Comparison of ENCODE assay signal across 9 cellular contexts in the genomic region with DNA sequence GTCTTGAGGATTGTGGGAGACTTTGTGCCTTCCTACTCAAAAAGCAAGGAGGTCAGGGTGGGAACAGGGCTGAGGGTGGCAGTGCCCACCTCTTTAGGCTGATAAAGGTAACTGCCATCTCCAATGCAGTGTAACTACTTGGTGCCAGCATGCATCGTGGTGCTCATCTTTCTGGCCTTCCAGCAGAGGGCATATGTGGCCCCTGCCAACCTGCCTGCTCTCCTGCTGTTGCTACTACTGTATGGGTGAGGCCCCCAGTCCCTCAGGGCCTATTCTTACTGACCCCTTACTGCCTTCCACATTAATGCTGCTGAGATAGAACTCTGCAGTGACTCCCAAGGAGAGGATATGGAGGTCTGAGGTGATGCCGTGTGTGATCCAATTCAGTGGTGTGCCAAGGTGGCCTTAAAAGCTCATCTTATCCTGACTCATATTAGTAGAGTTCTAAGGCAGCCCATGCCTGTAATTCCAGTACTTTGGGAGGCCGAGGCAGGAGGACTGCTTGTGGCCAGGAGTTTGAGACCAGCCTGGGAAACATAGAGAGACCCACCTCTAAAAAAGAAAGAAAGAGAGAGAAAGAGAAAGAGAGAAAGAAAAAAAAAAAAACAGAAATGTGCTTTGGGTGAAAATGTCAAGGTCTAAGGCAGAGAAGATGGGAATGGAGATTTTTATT. TPM values are rescaled to one million over a fixed set of nuclear protein-coding genes. Genes with fewer than 3 reads are reported as not detected.
DNase-seq lines count a peak whose midpoint lies in the region; ATAC-seq and TF ChIP-seq lines count a peak whose summit lies in the region.
"Had no signal": no experiment of that assay in that cellular context is flagged by ENCODE, and none has a peak within 500 bp of the region (broad histone marks: within the 10 kb centered on the region; RNA-seq: fewer than 3 reads in every experiment).

No MANE protein-coding gene starts in this region.

- H3K27me3 ChIP-seq in naive thymus-derived CD4-positive, alpha-beta T cell (ENCODE audit: control insufficient read depth in 2 of 2, insufficient read depth in 2 of 2, low read length in 2 of 2) = no peaks in the 10 kb centered on the region

- peak; percentile 46 to 63 for ATAC-seq in activated naive CD4-positive, alpha-beta T cell treated with anti-CD3 and anti-CD28 coated beads, Interleukin-2, amount 50 U/mL, for 72 hours
- ATAC-seq in naive thymus-derived CD4-positive, alpha-beta T cell = peak; percentile 67
- ATAC-seq in HG03135 (IDR thresholded peaks at IDR 0.05; ENCODE audit: unreplicated experiment) = no peak
- no peak for ATAC-seq in HG02571 (IDR thresholded peaks at IDR 0.05; ENCODE audit: unreplicated experiment)

- CTCF ChIA-PET in naive thymus-derived CD4-positive, alpha-beta T cell (lab: Charles Lee) = interaction anchor here (0.6 to 5.5 kb wide), 13 partner anchors 9 to 273 kb away, joined by 3 to 28 read pairs (median 3); partner anchors contain the start of gene ARHGAP45

- peak overlapping the region; percentile 11 to 70 for H3K27ac Mint-ChIP-seq in activated naive CD4-positive, alpha-beta T cell treated with anti-CD3 and anti-CD28 coated beads, Interleukin-2, amount 50 U/mL, for 72 hours
- peak overlapping the region; percentile 28 to 93 (median 79) for H3K27ac Mint-ChIP-seq in naive thymus-derived CD4-positive, alpha-beta T cell

- DNase-seq in GM12865 (ENCODE audit: low read depth) (peak; percentile 61), NB4 (ENCODE audit: low read depth) (peak; percentile 46), occipital lobe (lab: John Stamatoyannopoulos, UW) (no peak), GOT3 (lab: John Stamatoyannopoulos, UW) (no peak)
- DNase-seq in activated naive CD4-positive, alpha-beta T cell treated with anti-CD3 and anti-CD28 coated beads, Interleukin-2, amount 50 U/mL, for 72 hours (ENCODE audit: low spot score in 2 of 2) = no peak
- peak in 4 of 9 donors; percentile 35 to 54 (median 46) for DNase-seq in naive thymus-derived CD4-positive, alpha-beta T cell

- peaks cover 0 to 7% of the 10 kb centered on the region in 2 donors for H3K9me3 Mint-ChIP-seq in activated naive CD4-positive, alpha-beta T cell treated with anti-CD3 and anti-CD28 coated beads, Interleukin-2, amount 50 U/mL, for 72 hours
- peaks cover 0 to 28% (median 8%) of the 10 kb centered on the region in 11 donors for H3K9me3 Mint-ChIP-seq in naive thymus-derived CD4-positive, alpha-beta T cell

- TF ChIP-seq CTCF in GM12865 (IDR thresholded peaks at IDR 0.05; ENCODE audit: insufficient read depth, low read depth, low read length, missing control alignments) (peak; percentile 44), NB4 (IDR thresholded peaks at IDR 0.05; ENCODE audit: low read depth, low read length) (peak; percentile 25)

- peaks cover 0 to 23% (median 0%) of the 10 kb centered on the region in 3 experiments for H3K9me3 ChIP-seq in naive thymus-derived CD4-positive, alpha-beta T cell (ENCODE audit: control insufficient read depth in 2 of 3, low read length in 3 of 3)

- H3K4me3 ChIP-seq in GM12865 (ENCODE audit: low read depth, low read length) (no peak overlapping the region), NB4 (ENCODE audit: low read depth, low read length) (no peak overlapping the region)
- H3K4me3 ChIP-seq in naive thymus-derived CD4-positive, alpha-beta T cell (ENCODE audit: low read length) = no peak overlapping the region
- H3K4me3 ChIP-seq: thoracic aorta had no signal

- peaks cover 0 to 63% (median 0%) of the 10 kb centered on the region in 3 experiments for H3K36me3 ChIP-seq in naive thymus-derived CD4-positive, alpha-beta T cell (ENCODE audit: control insufficient read depth in 2 of 3, insufficient read depth in 3 of 3, low read length in 3 of 3)
- H3K36me3 ChIP-seq: thoracic aorta had no signal

- intact Hi-C loops in naive thymus-derived CD4-positive, alpha-beta T cell (cut with micrococcal nuclease) = loop anchor here in 1 of 2 donors (1.0 to 2.0 kb wide), 4 partner anchors 8 to 183 kb away; partner anchors contain the start of gene ABCA7

- TF ChIP-seq POLR2A in NB4 (IDR thresholded peaks at IDR 0.05; ENCODE audit: extremely low read depth, insufficient read length) = no peak

- peaks cover 14 to 15% of the 10 kb centered on the region in 2 donors for H3K4me1 ChIP-seq in naive thymus-derived CD4-positive, alpha-beta T cell (ENCODE audit: control insufficient read depth in 2 of 2, insufficient read depth in 2 of 2, low read length in 2 of 2)

- H3K27me3 Mint-ChIP-seq in naive thymus-derived CD4-positive, alpha-beta T cell = no peaks in the 10 kb centered on the region

- peaks cover 7 to 33% (median 23%) of the 10 kb centered on the region in 7 donors for H3K4me1 Mint-ChIP-seq in naive thymus-derived CD4-positive, alpha-beta T cell

- peaks cover 16 to 26% of the 10 kb centered on the region in 2 donors for H3K36me3 Mint-ChIP-seq in activated naive CD4-positive, alpha-beta T cell treated with anti-CD3 and anti-CD28 coated beads, Interleukin-2, amount 50 U/mL, for 72 hours
- H3K36me3 Mint-ChIP-seq in naive thymus-derived CD4-positive, alpha-beta T cell = peaks cover 5 to 50% (median 19%) of the 10 kb centered on the region in 5 donors

- peak overlapping the region; percentile 10 for H3K27ac ChIP-seq in naive thymus-derived CD4-positive, alpha-beta T cell (ENCODE audit: low read depth, low read length)
- H3K27ac ChIP-seq: thoracic aorta had no signal

- H3K4me3 Mint-ChIP-seq in naive thymus-derived CD4-positive, alpha-beta T cell = peak overlapping the region in 6 of 10 donors; percentile 13 to 64 (median 48)

- POLR2A ChIA-PET in naive thymus-derived CD4-positive, alpha-beta T cell (lab: Charles Lee) = interaction anchor here (0.8 to 37.6 kb wide), 12 partner anchors 9 to 212 kb away, joined by 3 to 2022 read pairs (median 4); partner anchors contain the start of genes ABCA7, ARHGAP45, CIRBP and CNN2

RNA-seq across cellular contexts. Expression of gene ARHGAP45, which starts 9.6 kb away (rescaled TPM):
- total RNA-seq in activated naive CD4-positive, alpha-beta T cell treated with anti-CD3 and anti-CD28 coated beads, Interleukin-2, amount 50 U/mL, for 72 hours = 100 to 1,000 TPM; 171 to 174 TPM
- 1,000 to 10,000 TPM in 1 of 5 experiments, 100 to 1,000 TPM in 4; 467 to 1,030 (median 779) TPM for total RNA-seq in naive thymus-derived CD4-positive, alpha-beta T cell
- 100 to 1,000 TPM; 305 to 880 TPM for polyA plus RNA-seq in naive thymus-derived CD4-positive, alpha-beta T cell
- total RNA-seq in occipital lobe = 1.7 TPM

RNA-seq across cellular contexts. Expression of gene ABCA7, which starts 17.4 kb away (rescaled TPM):
- 100 to 1,000 TPM in 1 of 2 donors, 10 to 100 TPM in 1; 17.8 to 105 TPM for total RNA-seq in activated naive CD4-positive, alpha-beta T cell treated with anti-CD3 and anti-CD28 coated beads, Interleukin-2, amount 50 U/mL, for 72 hours
- 100 to 1,000 TPM in 4 of 5 experiments, 10 to 100 TPM in 1; 57.8 to 323 (median 155) TPM for total RNA-seq in naive thymus-derived CD4-positive, alpha-beta T cell
- polyA plus RNA-seq in naive thymus-derived CD4-positive, alpha-beta T cell = 10 to 100 TPM in 1 of 2 donors, 1 to 10 TPM in 1; 6.6 to 25.5 TPM
- total RNA-seq in occipital lobe = 0.78 TPM

RNA-seq across cellular contexts. Expression of gene CNN2, which starts 30.9 kb away (rescaled TPM):
- 100 to 1,000 TPM; 187 to 254 TPM for total RNA-seq in activated naive CD4-positive, alpha-beta T cell treated with anti-CD3 and anti-CD28 coated beads, Interleukin-2, amount 50 U/mL, for 72 hours
- 100 to 1,000 TPM; 234 to 440 (median 240) TPM for total RNA-seq in naive thymus-derived CD4-positive, alpha-beta T cell
- polyA plus RNA-seq in naive thymus-derived CD4-positive, alpha-beta T cell = 100 to 1,000 TPM; 401 to 704 TPM
- total RNA-seq in occipital lobe = 9.5 TPM

RNA-seq across cellular contexts. Expression of gene RNU6-2, which starts 36.0 kb away (rescaled TPM):
- total RNA-seq in activated naive CD4-positive, alpha-beta T cell treated with anti-CD3 and anti-CD28 coated beads, Interleukin-2, amount 50 U/mL, for 72 hours = not detected
- not detected for total RNA-seq in naive thymus-derived CD4-positive, alpha-beta T cell
- not detected for polyA plus RNA-seq in naive thymus-derived CD4-positive, alpha-beta T cell
- total RNA-seq in occipital lobe = not detected
- total RNA-seq: thoracic aorta had no signal

RNA-seq across cellular contexts. Expression of gene TMEM259, which starts 36.4 kb away (rescaled TPM):
- 100 to 1,000 TPM; 104 to 156 TPM for total RNA-seq in activated naive CD4-positive, alpha-beta T cell treated with anti-CD3 and anti-CD28 coated beads, Interleukin-2, amount 50 U/mL, for 72 hours
- 100 to 1,000 TPM; 189 to 347 (median 311) TPM for total RNA-seq in naive thymus-derived CD4-positive, alpha-beta T cell
- 10 to 100 TPM; 40.7 to 86.1 TPM for polyA plus RNA-seq in naive thymus-derived CD4-positive, alpha-beta T cell
- 33.8 TPM for total RNA-seq in occipital lobe

Comparison
In these comparisons a context has a peak if more than half of its experiments do, and no peak if none do; other contexts are left out.
1. DNase-seq: peak in GM12865 (single experiment) and NB4 (single experiment); none in activated naive CD4-positive, alpha-beta T cell treated with anti-CD3 and anti-CD28 coated beads, Interleukin-2, amount 50 U/mL, for 72 hours (0 of 2), occipital lobe (single experiment) and GOT3 (single experiment).
2. ATAC-seq: peak in activated naive CD4-positive, alpha-beta T cell treated with anti-CD3 and anti-CD28 coated beads, Interleukin-2, amount 50 U/mL, for 72 hours (2 of 2) and naive thymus-derived CD4-positive, alpha-beta T cell (single experiment); none in HG03135 (single experiment) and HG02571 (single experiment).
3. RNA of gene ARHGAP45, which starts 9.6 kb away (total RNA-seq): 467 to 1,030 TPM in naive thymus-derived CD4-positive, alpha-beta T cell and 171 to 174 TPM in activated naive CD4-positive, alpha-beta T cell treated with anti-CD3 and anti-CD28 coated beads, Interleukin-2, amount 50 U/mL, for 72 hours; 1.7 TPM in occipital lobe (single experiment); every median in the first group is over 10 times any median in the second.
4. RNA of gene ABCA7, which starts 17.4 kb away (total RNA-seq): 57.8 to 323 TPM in naive thymus-derived CD4-positive, alpha-beta T cell and 17.8 to 105 TPM in activated naive CD4-positive, alpha-beta T cell treated with anti-CD3 and anti-CD28 coated beads, Interleukin-2, amount 50 U/mL, for 72 hours; 0.78 TPM in occipital lobe (single experiment); every median in the first group is over 10 times any median in the second.
5. RNA of gene CNN2, which starts 30.9 kb away (total RNA-seq): 187 to 254 TPM in activated naive CD4-positive, alpha-beta T cell treated with anti-CD3 and anti-CD28 coated beads, Interleukin-2, amount 50 U/mL, for 72 hours and 234 to 440 TPM in naive thymus-derived CD4-positive, alpha-beta T cell; 9.5 TPM in occipital lobe (single experiment); every median in the first group is over 10 times any median in the second.